In genomic region chr5:157471709-157472108, GRCh38 we compare ENCODE assay signal across 8 cellular contexts. TPM values are rescaled to one million over a fixed set of nuclear protein-coding genes. Genes with fewer than 3 reads are reported as not detected.
A peak's percentile ranks its signal among the peaks of the same experiment; 100 is the strongest.
DNase-seq lines count a peak whose midpoint lies in the region; ATAC-seq, FAIRE-seq and TF ChIP-seq lines count a peak whose summit lies in the region.

No MANE protein-coding gene starts in this region.

- no peak overlapping the region for H3K4ac ChIP-seq in trophoblast cell (ENCODE audit: low read depth, low read length)

- no peak overlapping the region for H2AK5ac ChIP-seq in trophoblast cell (ENCODE audit: low read length)

- TF ChIP-seq EP300 in A549 (IDR thresholded peaks at IDR 0.05) = no peak

- ATAC-seq in A549 (peak; percentile 23 to 69; a peak in 3 of 6 replicates), GM19351 (IDR thresholded peaks at IDR 0.05; ENCODE audit: unreplicated experiment) (no peak)

- CTCF ChIA-PET in A549 (lab: Yijun Ruan, JAX) = interaction anchor here (0.6 to 11.0 kb wide), 33 partner anchors 7 to 272 kb away, joined by 3 to 96 read pairs (median 5); partner anchors contain the start of genes LSM11 and NIPAL4

- H3K36me3 ChIP-seq in OCI-LY3 (replicated peaks; ENCODE audit: low read depth, low read length) (peaks cover 3% of the 10 kb centered on the region), trophoblast cell (ENCODE audit: control insufficient read depth in 1 of 2, insufficient read depth in 2 of 2, low read length in 2 of 2) (peaks cover 15 to 41% of the 10 kb centered on the region in 2 experiments)

- H3K18ac ChIP-seq in trophoblast cell (ENCODE audit: low read length) = no peak overlapping the region

- H3K79me2 ChIP-seq in OCI-LY3 (ENCODE audit: low read length) (no peaks in the 10 kb centered on the region), trophoblast cell (ENCODE audit: control insufficient read depth, insufficient read depth, low read length, poor library complexity) (no peaks in the 10 kb centered on the region)

- H3K27me3 ChIP-seq in OCI-LY3 (ENCODE audit: low read depth, low read length) (no peaks in the 10 kb centered on the region), trophoblast cell (ENCODE audit: insufficient read depth, low read length) (no peaks in the 10 kb centered on the region)

- H2BK120ac ChIP-seq in trophoblast cell (ENCODE audit: insufficient read depth, low read length, poor library complexity) = no peak overlapping the region

- TF ChIP-seq CTCF in A549 (IDR thresholded peaks at IDR 0.05) (peak; percentile 71), GM10266 (IDR thresholded peaks at IDR 0.05; ENCODE audit: control insufficient read depth, insufficient read depth, low read depth, missing control alignments) (peak; percentile 63), OCI-LY3 (IDR thresholded peaks at IDR 0.05; ENCODE audit: low read depth, low read length) (peak; percentile 71)

- no peak overlapping the region for H3K14ac ChIP-seq in trophoblast cell (ENCODE audit: low read length)

- FAIRE-seq in A549 (lab: Jason Lieb, UNC) = peak; percentile 86

- H3K27ac ChIP-seq in A549 = peak overlapping the region in 1 of 2 experiments; percentile 45; a peak in 2 of 6 replicates
- no peak overlapping the region for H3K27ac ChIP-seq in OCI-LY3 (ENCODE audit: low read length)
- H3K27ac ChIP-seq in cingulate gyrus (ENCODE audit: low read depth, low read length) = peak overlapping the region; percentile 20
- no peak overlapping the region for H3K27ac ChIP-seq in trophoblast cell (ENCODE audit: low read depth, low read length)

- H3K4me3 ChIP-seq in A549 (no peak overlapping the region), OCI-LY3 (ENCODE audit: low read length) (no peak overlapping the region), trophoblast cell (ENCODE audit: low read depth, low read length) (no peak overlapping the region)

- no peaks in the 10 kb centered on the region for H3K79me1 ChIP-seq in trophoblast cell (ENCODE audit: low read length)

- H3K9me3 ChIP-seq in A549 (no peaks in the 10 kb centered on the region), OCI-LY3 (ENCODE audit: insufficient read depth, low read length) (no peaks in the 10 kb centered on the region), trophoblast cell (ENCODE audit: insufficient read depth, low read depth, low read length) (peaks cover 4% of the 10 kb centered on the region)

- no peak overlapping the region for H2AFZ ChIP-seq in OCI-LY3 (ENCODE audit: low read depth, low read length)
- H2AFZ ChIP-seq in trophoblast cell (ENCODE audit: insufficient read depth, low read length, poor library complexity) = no peak overlapping the region

- 100% methylated on average over 1 of the region's 1 CpG for WGBS in A549 (ENCODE audit: missing lambda C conversion rate)
- no CpG with 5 or more reads among the region's 1 CpG for WGBS in trophoblast cell (ENCODE audit: extremely low coverage, insufficient coverage, insufficient read length)

- H4K12ac ChIP-seq in trophoblast cell (ENCODE audit: low read depth, low read length) = no peak overlapping the region

- H3K4me1 ChIP-seq in A549 = peaks cover 19% of the 10 kb centered on the region
- no peaks in the 10 kb centered on the region for H3K4me1 ChIP-seq in OCI-LY3 (ENCODE audit: low read length)
- peaks cover 0 to 5% of the 10 kb centered on the region in 2 experiments for H3K4me1 ChIP-seq in trophoblast cell (ENCODE audit: control insufficient read depth in 1 of 2, insufficient read depth in 2 of 2, low read length in 2 of 2)

- no peak overlapping the region for H3K23ac ChIP-seq in trophoblast cell (ENCODE audit: low read length)

- POLR2A ChIA-PET in A549 (lab: Yijun Ruan, JAX) = interaction anchor here (1.0 kb wide), 1 partner anchor 12 kb away, joined by 4 read pairs; the partner anchor contains the start of gene NIPAL4

- no peak overlapping the region for H2BK5ac ChIP-seq in trophoblast cell (ENCODE audit: low read depth, low read length, poor library complexity)

- H4K20me1 ChIP-seq in OCI-LY3 (ENCODE audit: insufficient read depth, low read length) = no peaks in the 10 kb centered on the region

- TF ChIP-seq POLR2A in A549 (IDR thresholded peaks at IDR 0.05; ENCODE audit: low read length) = no peak

- H4K91ac ChIP-seq in trophoblast cell (ENCODE audit: low read depth, low read length) = no peak overlapping the region

- TF ChIP-seq RAD21 in A549 (conservative IDR thresholded peaks at IDR 0.05 in 1 of 2, IDR thresholded peaks at IDR 0.05 in 1 of 2) = peak; percentile 59 to 64

- H3K4me2 ChIP-seq in A549 (no peak overlapping the region), OCI-LY3 (ENCODE audit: low read length) (no peak overlapping the region), trophoblast cell (ENCODE audit: low read length) (no peak overlapping the region)

- H2BK12ac ChIP-seq in trophoblast cell (ENCODE audit: low read length) = peak overlapping the region; percentile 67

- H3K9ac ChIP-seq in OCI-LY3 (ENCODE audit: low read length) (no peak overlapping the region), trophoblast cell (ENCODE audit: low read length) (no peak overlapping the region)

- no peak overlapping the region for H4K8ac ChIP-seq in trophoblast cell (ENCODE audit: low read depth, low read length)

- DNase-seq in A549 (ENCODE audit: low read depth in 1 of 2, low spot score in 1 of 2) (peak; percentile 50 to 51), GM10266 (ENCODE audit: extremely low spot score) (peak; percentile 56), trophoblast cell (peak in 1 of 2 donors; percentile 69), NCI-H187 (lab: John Stamatoyannopoulos, UW) (no peak), NCI-H1105 (lab: John Stamatoyannopoulos, UW) (no peak)

TF ChIP-seq in A549, 52 proteins besides CTCF, POLR2A, EP300 and RAD21:
- TF ChIP-seq HDAC2 (IDR thresholded peaks at IDR 0.05) = no peak
- no peak for TF ChIP-seq ZNF302 (CRISPR knock-in tag; IDR thresholded peaks at IDR 0.05)
- TF ChIP-seq SMC3 (IDR thresholded peaks at IDR 0.05) = peak; percentile 74

RNA-seq across cellular contexts. Expression of gene NIPAL4, which starts 11.7 kb away (rescaled TPM):
- polyA plus RNA-seq in A549 (2011; rRNA removed) = 8.6 and 9.5 TPM in 2 replicates
- 7.3 and 10.2 TPM in 2 replicates for polyA plus RNA-seq in A549 (2012; cell fraction: cytosol; rRNA removed)
- polyA plus RNA-seq in A549 (2012; cell fraction: nucleus; rRNA removed) = 9.0 and 10.7 TPM in 2 replicates
- 8.8 to 10.2 TPM (median 8.9 TPM) in 3 replicates for polyA plus RNA-seq in A549 (2017; fragmentation: RNase III; extraction: RNeasy Plus Mini Kit Qiagen cat#74134 plus additional on column Dnase treatment)
- polyA minus RNA-seq in A549 (2011; rRNA and poly(A)+ RNA removed) = 9.1 and 13.1 TPM in 2 replicates
- 5.7 and 5.9 TPM in 2 replicates for polyA plus RNA-seq in trophoblast cell (2013)

Comparison
In these comparisons a context has a peak if more than half of its experiments do, and no peak if none do; other contexts are left out.
1. DNase-seq: peak in A549 (2 of 2) and GM10266 (single experiment); none in NCI-H187 (0 of 2) and NCI-H1105 (single experiment).
2. Peak in every context shown above with its lines, with median percentiles within 50 percentile points of each other: CTCF ChIP-seq.